In the genomic region with DNA sequence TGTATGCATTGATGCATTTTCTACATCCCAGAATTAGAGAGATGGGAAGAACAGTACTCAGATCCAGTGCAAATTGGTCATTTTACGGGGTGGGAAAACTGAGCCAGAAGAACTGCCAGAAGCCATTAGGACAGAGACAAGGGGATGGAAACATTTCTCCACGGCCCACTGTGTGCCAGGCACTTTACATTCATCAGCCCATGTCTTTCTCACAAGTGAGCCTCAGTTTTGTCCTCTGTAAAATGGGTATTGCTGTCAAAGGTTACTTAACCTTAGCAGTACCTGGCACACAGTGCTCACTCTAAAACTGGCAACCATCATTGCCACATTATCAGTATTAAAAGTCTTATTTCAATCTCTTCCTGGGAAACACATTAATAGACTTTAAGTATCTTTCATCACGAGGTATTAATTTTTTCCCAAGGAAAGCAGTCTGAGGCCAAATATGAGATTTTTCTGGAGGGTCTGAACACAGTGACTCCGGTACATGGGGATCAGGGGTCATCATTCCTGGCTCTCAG, we compare ENCODE assay signal across 8 cellular contexts. TPM values are rescaled to one million over a fixed set of nuclear protein-coding genes. Genes with fewer than 3 reads are reported as not detected.
DNase-seq lines count a peak whose midpoint lies in the region; TF ChIP-seq lines count a peak whose summit lies in the region.

No MANE protein-coding gene starts in this region.

- 20% methylated on average over 4 of the region's 4 CpGs for WGBS in liver
- WGBS in thyroid gland, 2 donors, result 26% methylated on average over 4 of the region's 4 CpGs

- BruUV-seq in MCF 10A (replicated peaks; lab: Mats Ljungman, UMichigan), result no TSS peak

- no peak for TF ChIP-seq CTCF in MCF 10A (IDR thresholded peaks at IDR 0.05; ENCODE audit: unreplicated experiment)
- no peak for TF ChIP-seq CTCF in liver (IDR thresholded peaks at IDR 0.05; ENCODE audit: low read depth, low read length, missing input control)
- TF ChIP-seq CTCF in thyroid gland (IDR thresholded peaks at IDR 0.05), result no peak

- CTCF ChIA-PET in activated CD4-positive, alpha-beta T cell treated with anti-CD3 and anti-CD28 coated beads, Interleukin-2, amount 10 ng/mL, durations not matched to agents 7 days and 5 days (lab: Charles Lee), result interaction anchor here (0.6 to 1.6 kb wide), 5 partner anchors 8 to 1398 kb away, joined by 3 to 8 read pairs (median 4); no protein-coding TSS in a partner anchor
- CTCF ChIA-PET in MCF 10A (lab: Yijun Ruan, JAX), result interaction anchor here (0.5 to 7.7 kb wide), 14 partner anchors 32 to 260 kb away, joined by 3 to 66 read pairs (median 7); no protein-coding TSS in a partner anchor

- no peak for DNase-seq in activated CD4-positive, alpha-beta T cell treated with anti-CD3 and anti-CD28 coated beads, Interleukin-2, amount 10 ng/mL, durations not matched to agents 7 days and 5 days
- no peak for DNase-seq in activated CD4-positive, alpha-beta T cell treated with anti-CD3 and anti-CD28 coated beads, Interleukin-2, amount 50 U/mL, for 4 hours
- DNase-seq in MCF 10A (ENCODE audit: unreplicated experiment), result no peak
- DNase-seq in thyroid gland, result peak; percentile 44 to 54
- DNase-seq in NCI-H1417 treated with DMSO at 0.1 percent for 48 hours (lab: John Stamatoyannopoulos, UW), result no peak
- DNase-seq in activated CD4-positive, CD25-positive, alpha-beta regulatory T cell (lab: John Stamatoyannopoulos, UW), result no peak
- DNase-seq in AML-193 (lab: John Stamatoyannopoulos, UW), result no peak

- intact Hi-C loops in MCF 10A (cut with micrococcal nuclease) (loop anchor here (1.0 kb wide), 5 partner anchors 26 to 166 kb away; no protein-coding TSS in a partner anchor), thyroid gland (cut with DNase I) (no loop called here)

- H3K36me3 Mint-ChIP-seq in activated CD4-positive, alpha-beta T cell treated with anti-CD3 and anti-CD28 coated beads, Interleukin-2, amount 10 ng/mL, durations not matched to agents 7 days and 5 days (ENCODE audit: low read depth), result peaks cover 11% of the 10 kb centered on the region
- peaks cover 87% of the 10 kb centered on the region for H3K36me3 Mint-ChIP-seq in MCF 10A (ENCODE audit: insufficient read depth, unreplicated experiment)

- no peaks in the 10 kb centered on the region for H3K9me3 Mint-ChIP-seq in activated CD4-positive, alpha-beta T cell treated with anti-CD3 and anti-CD28 coated beads, Interleukin-2, amount 10 ng/mL, durations not matched to agents 7 days and 5 days
- no peaks in the 10 kb centered on the region for H3K9me3 Mint-ChIP-seq in MCF 10A (ENCODE audit: unreplicated experiment)

- peaks cover 34% of the 10 kb centered on the region for H3K4me1 Mint-ChIP-seq in activated CD4-positive, alpha-beta T cell treated with anti-CD3 and anti-CD28 coated beads, Interleukin-2, amount 10 ng/mL, durations not matched to agents 7 days and 5 days
- peaks cover 24% of the 10 kb centered on the region for H3K4me1 Mint-ChIP-seq in MCF 10A (ENCODE audit: insufficient read depth, unreplicated experiment)

- no peak for TF ChIP-seq RAD21 in liver (IDR thresholded peaks at IDR 0.05)

- peaks cover 4 to 18% (median 5%) of the 10 kb centered on the region in 4 donors for H3K4me1 ChIP-seq in liver (ENCODE audit: control insufficient read depth in 4 of 4, insufficient read depth in 4 of 4, low read length in 3 of 4)
- peaks cover 22 to 36% of the 10 kb centered on the region in 2 donors for H3K4me1 ChIP-seq in thyroid gland

- no peaks in the 10 kb centered on the region for H3K27me3 ChIP-seq in liver (ENCODE audit: control insufficient read depth in 4 of 4, insufficient read depth in 4 of 4, low read length in 3 of 4)
- H3K27me3 ChIP-seq in thyroid gland, result no peaks in the 10 kb centered on the region

- H3K27me3 Mint-ChIP-seq in activated CD4-positive, alpha-beta T cell treated with anti-CD3 and anti-CD28 coated beads, Interleukin-2, amount 10 ng/mL, durations not matched to agents 7 days and 5 days, result no peaks in the 10 kb centered on the region
- H3K27me3 Mint-ChIP-seq in MCF 10A (ENCODE audit: insufficient read depth, unreplicated experiment), result no peaks in the 10 kb centered on the region

- H3K9ac ChIP-seq in liver (ENCODE audit: low read depth in 1 of 2, low read length in 2 of 2), result peak overlapping the region; percentile 5 to 83

- H3K4me3 Mint-ChIP-seq in activated CD4-positive, alpha-beta T cell treated with anti-CD3 and anti-CD28 coated beads, Interleukin-2, amount 10 ng/mL, durations not matched to agents 7 days and 5 days, result peak overlapping the region; percentile 70
- peak overlapping the region; percentile 98 for H3K4me3 Mint-ChIP-seq in MCF 10A (ENCODE audit: unreplicated experiment)

- POLR2A ChIA-PET in activated CD4-positive, alpha-beta T cell treated with anti-CD3 and anti-CD28 coated beads, Interleukin-2, amount 10 ng/mL, durations not matched to agents 7 days and 5 days (lab: Charles Lee), result no interaction called here
- POLR2A ChIA-PET in MCF 10A (lab: Yijun Ruan, JAX), result interaction anchor here (0.6 to 22.0 kb wide), 46 partner anchors 8 to 689 kb away, joined by 3 to 1263 read pairs (median 7); a partner anchor contains a TSS

- H3K27ac ChIP-seq in liver (ENCODE audit: low read depth in 1 of 2, low read length in 2 of 2), result peak overlapping the region; percentile 89 to 92
- H3K27ac ChIP-seq in thyroid gland, result peak overlapping the region; percentile 99 to 100 (median 100)

- H3K4me3 ChIP-seq in liver (ENCODE audit: low read depth in 1 of 3, low read length in 3 of 3) (no peak overlapping the region), thyroid gland (replicated peaks in 1 of 3) (no peak overlapping the region)

- H3K36me3 ChIP-seq in liver (ENCODE audit: control insufficient read depth in 4 of 4, insufficient read depth in 3 of 4, low read depth in 1 of 4, low read length in 3 of 4) (peaks cover 0 to 28% (median 13%) of the 10 kb centered on the region in 4 donors), thyroid gland (peaks cover 34 to 38% of the 10 kb centered on the region in 2 donors)

- no peak for TF ChIP-seq POLR2A in thyroid gland (IDR thresholded peaks at IDR 0.05)

- H3K27ac Mint-ChIP-seq in activated CD4-positive, alpha-beta T cell treated with anti-CD3 and anti-CD28 coated beads, Interleukin-2, amount 10 ng/mL, durations not matched to agents 7 days and 5 days, result peak overlapping the region; percentile 88
- peak overlapping the region; percentile 99 for H3K27ac Mint-ChIP-seq in MCF 10A (ENCODE audit: low read depth, unreplicated experiment)

- no peaks in the 10 kb centered on the region for H3K9me3 ChIP-seq in liver (ENCODE audit: control insufficient read depth in 4 of 4, low read length in 3 of 4)
- H3K9me3 ChIP-seq in thyroid gland, result no peaks in the 10 kb centered on the region

TF ChIP-seq in liver, 16 proteins besides CTCF, POLR2A, EP300 and RAD21:
- peak in 1 of 2 donors; percentile 61 for TF ChIP-seq HNF4A (conservative IDR thresholded peaks at IDR 0.05)
- TF ChIP-seq EGR1 (IDR thresholded peaks at IDR 0.05; ENCODE audit: low read depth in 2 of 2), result peak in 1 of 2 donors; percentile 1
- peak in 1 of 2 donors; percentile 67 for TF ChIP-seq JUND (IDR thresholded peaks at IDR 0.05)
- no peak for TF ChIP-seq GABPA (IDR thresholded peaks at IDR 0.05 in 1 of 2, conservative IDR thresholded peaks at IDR 0.05 in 1 of 2)
- TF ChIP-seq, protein P1, sequence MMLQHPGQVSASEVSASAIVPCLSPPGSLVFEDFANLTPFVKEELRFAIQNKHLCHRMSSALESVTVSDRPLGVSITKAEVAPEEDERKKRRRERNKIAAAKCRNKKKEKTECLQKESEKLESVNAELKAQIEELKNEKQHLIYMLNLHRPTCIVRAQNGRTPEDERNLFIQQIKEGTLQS (IDR thresholded peaks at IDR 0.05), result no peak
- peak; percentile 93 for TF ChIP-seq NR2F2 (IDR thresholded peaks at IDR 0.05)
- peak; percentile 1 for TF ChIP-seq HNF4G (IDR thresholded peaks at IDR 0.05)
- no peak for TF ChIP-seq RXRA (IDR thresholded peaks at IDR 0.05)
- TF ChIP-seq FOXA1 (IDR thresholded peaks at IDR 0.05), result no peak

RNA-seq across cellular contexts. Expression of a gene that starts 5.2 kb away (rescaled TPM):
- 10 to 100 TPM; 11.3 to 14.9 TPM for total RNA-seq in activated CD4-positive, alpha-beta T cell treated with anti-CD3 and anti-CD28 coated beads, Interleukin-2, amount 10 ng/mL, durations not matched to agents 7 days and 5 days
- total RNA-seq in MCF 10A (2022), result 594 and 611 TPM in 2 replicates
- total RNA-seq in liver, result 10 to 100 TPM; 53.2 to 95.0 TPM
- polyA plus RNA-seq in liver, result 100 to 1,000 TPM; 124 to 237 TPM
- 1,000 to 10,000 TPM in 1 of 4 donors, 100 to 1,000 TPM in 3; 613 to 1,025 (median 690) TPM for total RNA-seq in thyroid gland

Comparison
In these comparisons a context has a peak if more than half of its experiments do, and no peak if none do; other contexts are left out.
1. DNase-seq: peak in thyroid gland (2 of 2); none in activated CD4-positive, alpha-beta T cell treated with anti-CD3 and anti-CD28 coated beads, Interleukin-2, amount 10 ng/mL, durations not matched to agents 7 days and 5 days (single experiment), activated CD4-positive, alpha-beta T cell treated with anti-CD3 and anti-CD28 coated beads, Interleukin-2, amount 50 U/mL, for 4 hours (0 of 2), MCF 10A (single experiment), NCI-H1417 treated with DMSO at 0.1 percent for 48 hours (single experiment), activated CD4-positive, CD25-positive, alpha-beta regulatory T cell (0 of 4) and AML-193 (0 of 2).